ENCODE assay signal across 24 cellular contexts in genomic region chr10:10259013-10259412, GRCh38.
"Had no signal": no experiment of that assay in that cellular context is flagged by ENCODE, and none has a peak within 500 bp of the region (broad histone marks: within the 10 kb centered on the region; RNA-seq: fewer than 3 reads in every experiment).

No MANE protein-coding gene starts in this region.

- H3K27me3 ChIP-seq: SJCRH30 had no signal

- H3K36me3 ChIP-seq: SJCRH30 had no signal

- ATAC-seq: Panc1, PC-3 had no signal

- DNase-seq: KBM-7, MV-4-11, NCI-H1048, NCI-H1105, NCI-H1417, NCI-H146, NCI-H1694 treated with DMSO at 0.1 percent for 48 hours, NCI-H1930, NCI-H2081, NCI-H2107, NCI-H226, NCI-H446, NCI-H510A, NCI-H524 treated with DMSO at 0.1 percent for 48 hours, NCI-H69, NCI-H774, PC-3, SHP77 treated with DMSO at 0.1 percent for 48 hours, SJCRH30 had no signal

- H3K4me1 ChIP-seq: SJCRH30 had no signal

- FAIRE-seq: HTR-8/SVneo had no signal

- H3K27ac ChIP-seq: HL-60, RWPE1, SJCRH30, SK-N-MC had no signal

- H3K4me3 ChIP-seq: SJCRH30, SK-N-MC had no signal

- H3K9me3 ChIP-seq: SJCRH30 had no signal
